Comparison of ENCODE assay signal across 18 cellular contexts in genomic region chr7:108137993-108138392, GRCh38. TPM values are rescaled to one million over a fixed set of nuclear protein-coding genes. Genes with fewer than 3 reads are reported as not detected.
"Had no signal": no experiment of that assay in that cellular context is flagged by ENCODE, and none has a peak within 500 bp of the region (broad histone marks: within the 10 kb centered on the region; RNA-seq: fewer than 3 reads in every experiment).

No MANE protein-coding gene starts in this region.

- H3K27ac ChIP-seq: coronary artery, heart left ventricle, psoas muscle, right lobe of liver had no signal

- H3K4me1 Mint-ChIP-seq: nephron had no signal

- H3K36me3 ChIP-seq: heart left ventricle, right lobe of liver had no signal

- H3K27me3 ChIP-seq: heart left ventricle, right lobe of liver had no signal

- H3K4me3 Mint-ChIP-seq: endodermal cell; naive B cell; nephron; stimulated activated effector memory CD8-positive, alpha-beta T cell treated with anti-CD3 and anti-CD28 coated beads, Interleukin-12 subunit alpha, Interleukin-12 subunit beta, amount 100 ng/mL, for 72 hours had no signal

- H3K9me3 ChIP-seq: heart left ventricle, psoas muscle, right lobe of liver had no signal

- H3K4me1 ChIP-seq: psoas muscle, right lobe of liver had no signal

- H3K9me3 Mint-ChIP-seq: naive B cell; nephron; stimulated activated effector memory CD8-positive, alpha-beta T cell treated with anti-CD3 and anti-CD28 coated beads, Interleukin-12 subunit alpha, Interleukin-12 subunit beta, amount 100 ng/mL, for 72 hours had no signal

- H3K4me3 ChIP-seq: coronary artery, heart left ventricle, psoas muscle, right lobe of liver had no signal

- DNase-seq: effector CD4-positive, alpha-beta T cell; endodermal cell; erythroblast; heart left ventricle; hippocampal formation; kidney glomerular epithelial cell; mesendoderm; naive B cell; psoas muscle; retina; right lobe of liver; stimulated activated CD4-positive, alpha-beta T cell treated with anti-CD3 and anti-CD28 coated beads, Interleukin-4, amount 100 ng/mL, for 1 hour; stimulated activated CD8-positive, alpha-beta memory T cell treated with anti-CD3 and anti-CD28 coated beads, Interleukin-4, amount 100 ng/mL, for 48 hours; trophoblast cell had no signal

- ATAC-seq: heart left ventricle; psoas muscle; right lobe of liver; stimulated activated effector memory CD8-positive, alpha-beta T cell treated with anti-CD3 and anti-CD28 coated beads, Interleukin-12 subunit alpha, Interleukin-12 subunit beta, amount 100 ng/mL, for 72 hours had no signal

- H3K36me3 Mint-ChIP-seq: naive B cell; stimulated activated effector memory CD8-positive, alpha-beta T cell treated with anti-CD3 and anti-CD28 coated beads, Interleukin-12 subunit alpha, Interleukin-12 subunit beta, amount 100 ng/mL, for 72 hours had no signal

- H3K27ac Mint-ChIP-seq: endodermal cell; nephron; stimulated activated effector memory CD8-positive, alpha-beta T cell treated with anti-CD3 and anti-CD28 coated beads, Interleukin-12 subunit alpha, Interleukin-12 subunit beta, amount 100 ng/mL, for 72 hours had no signal

RNA-seq across cellular contexts. Expression of gene LAMB4, which starts 7.8 kb away (rescaled TPM):
- total RNA-seq: endodermal cell, lung microvascular endothelial cell, right lobe of liver had no signal
